Comparison of ENCODE assay signal across 8 cellular contexts in genomic region chr11:62727833-62728721, GRCh38. TPM values are rescaled to one million over a fixed set of nuclear protein-coding genes. Genes with fewer than 3 reads are reported as not detected.
A peak's percentile ranks its signal among the peaks of the same experiment; 100 is the strongest.
DNase-seq lines count a peak whose midpoint lies in the region; ATAC-seq, FAIRE-seq and TF ChIP-seq lines count a peak whose summit lies in the region.

TTC9C (plus strand) TSS chr11:62728486; CDS start chr11:62728849, 363 bp downstream.

- peak within 1 kb of the TSS; percentile 81 for H3K4me2 ChIP-seq in hepatocyte

- H3K27me3 ChIP-seq in hepatocyte: no peaks in the 10 kb centered on the region

- H3K27ac ChIP-seq in hepatocyte: peak within 1 kb of the TSS; percentile 91

- H3K4me1 ChIP-seq in hepatocyte (ENCODE audit: insufficient read depth): peaks cover 16% of the 10 kb centered on the region

- DNase-seq in GM18507 (ENCODE audit: extremely low spot score, insufficient read length, low read depth): peak; percentile 56
- peak; percentile 95 for DNase-seq in NCI-H2029 treated with DMSO at 0.1 percent for 48 hours (lab: John Stamatoyannopoulos, UW)
- peak; percentile 78 for DNase-seq in T-helper 9 cell
- DNase-seq in astrocyte of the cerebellum (ENCODE audit: low read depth): peak; percentile 94
- DNase-seq in hepatocyte (ENCODE audit: low spot score): peak; percentile 96
- peak; percentile 96 for DNase-seq in renal cortical epithelial cell (ENCODE audit: low read depth)
- DNase-seq in D721Med (ENCODE audit: insufficient read length, low spot score): no peak

- H3K79me2 ChIP-seq in hepatocyte: peaks cover 79% of the 10 kb centered on the region

- ATAC-seq in HG02981 (IDR thresholded peaks at IDR 0.05; ENCODE audit: unreplicated experiment): peak; percentile 38

- no peaks in the 10 kb centered on the region for H3K9me3 ChIP-seq in hepatocyte (ENCODE audit: low read depth)

- H3K36me3 ChIP-seq in hepatocyte (replicated peaks; ENCODE audit: insufficient read depth, low read depth): no peaks in the 10 kb centered on the region

- under 1% methylated on average over 40 of the region's 40 CpGs for WGBS in hepatocyte (ENCODE audit: low lambda C conversion rate, missing lambda C conversion rate)

- H2AFZ ChIP-seq in hepatocyte: peak within 1 kb of the TSS; percentile 93

- no peaks in the 10 kb centered on the region for H3K9me2 ChIP-seq in hepatocyte (replicated peaks; ENCODE audit: insufficient read depth)

- peak; percentile 60 for FAIRE-seq in GM18507 (lab: Jason Lieb, UNC)
- FAIRE-seq in D721Med (lab: Jason Lieb, UNC): no peak

- in situ Hi-C loops in astrocyte of the cerebellum (cut with HindIII; ENCODE audit: low sequenced_read_pairs): no loop called here

- TF ChIP-seq CTCF in astrocyte of the cerebellum (IDR thresholded peaks at IDR 0.05; ENCODE audit: low read depth, low read length, missing control alignments) (no peak), hepatocyte (IDR thresholded peaks at IDR 0.05; ENCODE audit: poor library complexity) (no peak), D721Med (IDR thresholded peaks at IDR 0.05; ENCODE audit: insufficient read depth, missing control alignments) (no peak)

- H4K20me1 ChIP-seq in hepatocyte (ENCODE audit: insufficient read depth, poor library complexity, severe bottlenecking): peaks cover 37% of the 10 kb centered on the region

- H3K4me3 ChIP-seq in astrocyte of the cerebellum (ENCODE audit: low read depth, low read length) (peak within 1 kb of the TSS; percentile 94), hepatocyte (peak within 1 kb of the TSS; percentile 48)

RNA-seq across cellular contexts. Expression of gene TTC9C, which starts in this region (rescaled TPM):
- total RNA-seq in hepatocyte (26.3 and 35.0 TPM in 2 replicates), renal cortical epithelial cell (25.0 and 25.1 TPM in 2 replicates)
- polyA plus RNA-seq in hepatocyte: 35.4 and 39.9 TPM in 2 replicates
